28 cellular contexts compared by ENCODE assay signal in the genomic region with DNA sequence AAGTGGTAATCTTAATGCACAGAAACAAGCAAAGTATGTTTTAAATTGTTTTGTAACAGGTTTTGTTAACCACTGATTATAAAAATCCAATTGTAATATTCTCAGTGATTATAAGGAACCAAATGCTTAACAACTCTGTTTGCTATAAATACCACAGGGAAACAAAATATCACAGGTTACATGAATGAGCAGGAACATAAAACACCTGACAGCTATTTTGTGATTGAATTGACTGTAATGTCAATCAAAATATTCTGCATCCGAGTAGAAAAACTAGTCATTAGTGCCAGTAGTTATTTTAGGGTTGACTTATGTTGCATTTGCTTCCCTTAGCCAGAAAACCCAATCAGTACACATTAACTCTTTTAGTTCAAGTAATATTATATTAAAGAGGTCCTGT.
"Had no signal": no experiment of that assay in that cellular context is flagged by ENCODE, and none has a peak within 500 bp of the region (broad histone marks: within the 10 kb centered on the region; RNA-seq: fewer than 3 reads in every experiment).

No MANE protein-coding gene starts in this region.

- H3K27me3 Mint-ChIP-seq: dendritic cell treated with granulocyte-macrophage colony-stimulating factor and Interleukin-4, amounts not matched to agents 40 ng/mL and 50 ng/mL, for 4 days; effector memory CD8-positive, alpha-beta T cell; naive B cell had no signal

- H3K9me3 ChIP-seq: colonic mucosa, gastrocnemius medialis, left lung, lower lobe of right lung, mucosa of descending colon had no signal

- H3K27ac ChIP-seq: colonic mucosa, epithelial cell of prostate, esophagus squamous epithelium, gastrocnemius medialis, heart right ventricle, left lung, lower lobe of right lung had no signal

- FAIRE-seq: endometrium, islet of Langerhans, keratinocyte had no signal

- H3K4me3 ChIP-seq: colonic mucosa, esophagus squamous epithelium, gastrocnemius medialis, heart right ventricle, left lung, lower lobe of right lung, mucosa of descending colon had no signal

- H3K36me3 ChIP-seq: colonic mucosa, esophagus squamous epithelium, gastrocnemius medialis, heart right ventricle, left lung, lower lobe of right lung had no signal

- H3K4me1 ChIP-seq: colonic mucosa, esophagus squamous epithelium, gastrocnemius medialis, heart right ventricle, left lung, lower lobe of right lung had no signal

- H3K36me3 Mint-ChIP-seq: mesothelial cell of epicardium, naive B cell had no signal

- H3K4me3 Mint-ChIP-seq: dendritic cell treated with granulocyte-macrophage colony-stimulating factor and Interleukin-4, amounts not matched to agents 40 ng/mL and 50 ng/mL, for 4 days; effector memory CD8-positive, alpha-beta T cell; endodermal cell; mesothelial cell of epicardium; naive B cell had no signal

- ATAC-seq: effector memory CD8-positive, alpha-beta T cell; esophagus mucosa; gastrocnemius medialis; heart right ventricle; left cardiac atrium; left lung; left ventricle myocardium superior; lower lobe of right lung; mucosa of descending colon had no signal

- H3K9me3 Mint-ChIP-seq: dendritic cell treated with granulocyte-macrophage colony-stimulating factor and Interleukin-4, amounts not matched to agents 40 ng/mL and 50 ng/mL, for 4 days; effector memory CD8-positive, alpha-beta T cell; mesothelial cell of epicardium had no signal

- H3K27me3 ChIP-seq: colonic mucosa, esophagus squamous epithelium, gastrocnemius medialis, heart right ventricle, left lung had no signal

- DNase-seq: colonic mucosa; cortex of kidney; effector CD8-positive, alpha-beta T cell; effector memory CD8-positive, alpha-beta T cell; endodermal cell; erythroblast; esophagus squamous epithelium; foreskin fibroblast; foreskin melanocyte; gastrocnemius medialis; glutamatergic neuron; head of caudate nucleus; heart right ventricle; hippocampal formation; left cardiac atrium; left lung; left ventricle myocardium superior; lower lobe of right lung; mesenchymal stem cell; mucosa of descending colon; naive B cell had no signal

- H3K4me1 Mint-ChIP-seq: endodermal cell, mesothelial cell of epicardium, naive B cell had no signal

- H3K27ac Mint-ChIP-seq: dendritic cell treated with granulocyte-macrophage colony-stimulating factor and Interleukin-4, amounts not matched to agents 40 ng/mL and 50 ng/mL, for 4 days; effector memory CD8-positive, alpha-beta T cell; endodermal cell; mesothelial cell of epicardium; naive B cell had no signal
